ENCODE assay signal across 9 cellular contexts in the genomic region with DNA sequence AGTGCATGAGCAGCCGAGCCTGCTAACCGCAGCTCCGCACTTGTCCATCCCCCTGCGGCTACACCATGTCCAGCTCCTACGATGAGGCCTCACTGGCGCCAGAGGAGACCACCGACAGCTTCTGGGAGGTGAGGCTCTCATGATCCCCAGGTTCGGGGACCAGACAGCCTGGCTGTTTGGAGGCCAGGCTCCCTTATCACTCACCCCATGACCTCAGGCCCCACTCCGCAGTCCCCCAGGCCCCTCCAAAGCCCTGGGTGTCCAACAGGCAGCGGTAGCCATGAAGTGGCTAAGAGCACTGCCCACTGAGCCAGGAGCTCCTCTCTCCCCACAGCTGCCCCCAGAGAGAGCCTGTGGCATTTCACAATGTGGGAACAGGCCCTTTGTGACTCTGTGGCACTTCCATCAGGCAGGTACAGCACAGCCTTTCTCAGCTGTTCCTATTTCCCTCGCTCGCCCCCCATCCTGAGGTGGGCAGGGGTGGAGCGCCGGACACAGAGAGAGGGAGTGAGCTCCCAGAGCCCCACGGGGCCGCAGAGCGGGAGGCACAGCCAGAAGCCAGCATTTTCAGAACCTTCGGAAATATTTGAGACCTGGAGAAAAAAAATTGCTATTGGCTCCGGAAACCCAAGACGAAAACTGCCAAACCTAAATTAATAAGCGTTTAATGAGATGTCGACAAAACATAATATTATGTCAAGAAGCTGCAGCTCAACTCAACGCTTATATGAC. TPM values are rescaled to one million over a fixed set of nuclear protein-coding genes. Genes with fewer than 3 reads are reported as not detected.
DNase-seq lines count a peak whose midpoint lies in the region; TF ChIP-seq lines count a peak whose summit lies in the region.
"Had no signal": no experiment of that assay in that cellular context is flagged by ENCODE, and none has a peak within 500 bp of the region (broad histone marks: within the 10 kb centered on the region; RNA-seq: fewer than 3 reads in every experiment).

No MANE protein-coding gene starts in this region.

- no peak for TF ChIP-seq CTCF in A673 (conservative IDR thresholded peaks at IDR 0.05; ENCODE audit: low read depth, low read length)
- no peak for TF ChIP-seq CTCF in nephron progenitor cell (IDR thresholded peaks at IDR 0.05)

- H3K36me3 ChIP-seq in A673 (ENCODE audit: insufficient read depth, low read length, poor library complexity, severe bottlenecking) (no peaks in the 10 kb centered on the region), Karpas-422 (ENCODE audit: insufficient read depth, low read length) (no peaks in the 10 kb centered on the region), duodenal mucosa (ENCODE audit: control insufficient read depth in 1 of 2, insufficient read depth in 2 of 2, low read length in 2 of 2) (no peaks in the 10 kb centered on the region)

- BruUV-seq in A673 (replicated peaks; lab: Mats Ljungman, UMichigan) = no TSS peak

- H3K9me2 ChIP-seq in Karpas-422 (replicated peaks; ENCODE audit: insufficient read depth, low read length) = no peaks in the 10 kb centered on the region

- peak overlapping the region; percentile 59 for H3K9ac ChIP-seq in Karpas-422 (ENCODE audit: low read length)
- peak overlapping the region; percentile 5 to 38 for H3K9ac ChIP-seq in duodenal mucosa (ENCODE audit: low read depth in 1 of 2, low read length in 2 of 2)

- H3K4me2 ChIP-seq in Karpas-422 (ENCODE audit: low read depth, low read length, poor library complexity, severe bottlenecking) = peak overlapping the region; percentile 69

- peak overlapping the region; percentile 44 for H3K4me3 Mint-ChIP-seq in nephron progenitor cell

- H3K27me3 ChIP-seq in A673 (replicated peaks; ENCODE audit: insufficient read depth, low read depth, low read length, poor library complexity) = no peaks in the 10 kb centered on the region
- no peaks in the 10 kb centered on the region for H3K27me3 ChIP-seq in Karpas-422 (ENCODE audit: low read length)
- H3K27me3 ChIP-seq in duodenal mucosa (ENCODE audit: control insufficient read depth in 1 of 2, insufficient read depth in 2 of 2, low read length in 2 of 2) = no peaks in the 10 kb centered on the region

- no peaks in the 10 kb centered on the region for H3K79me2 ChIP-seq in Karpas-422 (ENCODE audit: low read length)

- POLR2A ChIA-PET in A673 (lab: Charles Lee; ENCODE audit: low non-redundant PET) = no interaction called here

- peaks cover 7% of the 10 kb centered on the region for H3K4me1 ChIP-seq in A673 (ENCODE audit: insufficient read depth, low read length, poor library complexity, severe bottlenecking)
- peaks cover 14% of the 10 kb centered on the region for H3K4me1 ChIP-seq in Karpas-422 (ENCODE audit: low read length)
- H3K4me1 ChIP-seq in duodenal mucosa (ENCODE audit: control insufficient read depth in 1 of 2, insufficient read depth in 2 of 2, low read length in 2 of 2) = peaks cover 13 to 17% of the 10 kb centered on the region in 2 donors

- H3K27ac ChIP-seq in A673 (ENCODE audit: low read depth, low read length, poor library complexity, severe bottlenecking) (peak overlapping the region; percentile 23), Karpas-422 (ENCODE audit: low read length) (no peak overlapping the region), duodenal mucosa (ENCODE audit: low read depth, low read length) (no peak overlapping the region)

- H3K9me3 ChIP-seq in A673 (ENCODE audit: low read depth, low read length, poor library complexity, severe bottlenecking) (no peaks in the 10 kb centered on the region), Karpas-422 (ENCODE audit: low read length) (no peaks in the 10 kb centered on the region), duodenal mucosa (ENCODE audit: control insufficient read depth in 1 of 2, low read length in 2 of 2) (no peaks in the 10 kb centered on the region)

- no peaks in the 10 kb centered on the region for H3K36me3 Mint-ChIP-seq in nephron progenitor cell (ENCODE audit: low read depth)

- peaks cover 43% of the 10 kb centered on the region for H3K27me3 Mint-ChIP-seq in nephron progenitor cell (ENCODE audit: low read depth, poor library complexity)

- H3K4me1 Mint-ChIP-seq in nephron progenitor cell = peaks cover 46% of the 10 kb centered on the region

- no peaks in the 10 kb centered on the region for H4K20me1 ChIP-seq in Karpas-422 (ENCODE audit: insufficient read depth, low read depth, low read length)

- H3K9me3 Mint-ChIP-seq in nephron progenitor cell = no peaks in the 10 kb centered on the region

- H2AFZ ChIP-seq in Karpas-422 (ENCODE audit: low read length) = no peak overlapping the region; the same call in 1 of the 2 replicates

- CTCF ChIA-PET in A673 (lab: Charles Lee) = no interaction called here

- DNase-seq in A673 (ENCODE audit: low spot score) (peak; percentile 14), Karpas-422 (no peak), nephron progenitor cell (no peak), HPDE6-E6E7 (ENCODE audit: extremely low spot score) (no peak), NCI-H1417 treated with DMSO at 0.1 percent for 48 hours (lab: John Stamatoyannopoulos, UW) (no peak), KG1 (lab: John Stamatoyannopoulos, UW) (no peak)
- no peak for DNase-seq in stimulated activated CD8-positive, alpha-beta memory T cell treated with anti-CD3 and anti-CD28 coated beads, Interleukin-4, amount 100 ng/mL, for 48 hours

- H3K4me3 ChIP-seq in A673 (ENCODE audit: low read depth, low read length, poor library complexity, severe bottlenecking) = no peak overlapping the region
- H3K4me3 ChIP-seq in Karpas-422 (ENCODE audit: low read length) = 0 out of 2 replicates have a peak overlapping the region, but pooled peaks have one; percentile 52
- H3K4me3 ChIP-seq in duodenal mucosa (ENCODE audit: low read depth in 1 of 2, low read length in 2 of 2) = peak overlapping the region; percentile 23 to 60

- intact Hi-C loops in A673 (cut with micrococcal nuclease; ENCODE audit: unreplicated experiment) = loop anchor here (5.0 kb wide), 1 partner anchor 81 kb away; no protein-coding TSS in a partner anchor

- H3K27ac Mint-ChIP-seq in nephron progenitor cell = no peak overlapping the region

RNA-seq across cellular contexts. Expression of gene SPDEF, which starts 29.7 kb away (rescaled TPM):
- 0.22 TPM in 1 of 2 replicates, not detected in the other for total RNA-seq in A673 (2021)
- total RNA-seq in Karpas-422 (2014; rRNA removed; shearing (Covaris generic); ENCODE audit: low replicate concordance) = not detected in 2 replicates
- total RNA-seq: glomerular endothelial cell had no signal
